1 cellular context compared by ENCODE assay signal in the genomic region with DNA sequence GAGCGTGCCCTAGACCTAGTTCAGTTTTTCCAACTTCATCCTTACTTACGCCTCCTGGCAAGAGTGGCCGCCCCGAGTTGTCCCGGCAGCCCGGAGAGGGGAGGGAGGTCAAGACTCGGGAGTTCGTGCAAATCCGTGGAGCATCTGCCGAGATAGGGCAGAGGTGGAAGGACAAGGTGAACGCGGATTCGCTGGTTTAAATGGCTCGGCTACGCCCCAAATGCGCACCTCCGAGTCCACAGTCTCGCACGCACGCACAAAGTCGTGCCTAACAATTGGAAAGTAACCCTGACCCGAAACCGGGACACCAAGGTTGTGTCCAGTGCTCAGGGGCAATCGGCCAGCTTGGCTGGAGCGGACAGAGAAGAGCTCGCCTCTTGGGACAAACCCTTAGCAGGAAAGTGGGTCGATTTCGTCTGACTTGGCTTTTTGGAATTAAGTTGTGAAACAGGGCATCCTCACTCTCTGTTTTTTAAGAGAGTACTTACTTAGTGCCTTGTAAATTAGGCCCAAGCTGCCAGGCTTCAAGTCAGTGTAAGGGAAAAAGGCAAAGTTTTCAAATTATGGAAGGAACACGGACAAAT.
TF ChIP-seq lines count a peak whose summit lies in the region.

No MANE protein-coding gene starts in this region.

TF ChIP-seq in GM12878, 131 proteins besides CTCF, POLR2A, EP300 and RAD21 (continued from another document):
- TF ChIP-seq, protein P1, sequence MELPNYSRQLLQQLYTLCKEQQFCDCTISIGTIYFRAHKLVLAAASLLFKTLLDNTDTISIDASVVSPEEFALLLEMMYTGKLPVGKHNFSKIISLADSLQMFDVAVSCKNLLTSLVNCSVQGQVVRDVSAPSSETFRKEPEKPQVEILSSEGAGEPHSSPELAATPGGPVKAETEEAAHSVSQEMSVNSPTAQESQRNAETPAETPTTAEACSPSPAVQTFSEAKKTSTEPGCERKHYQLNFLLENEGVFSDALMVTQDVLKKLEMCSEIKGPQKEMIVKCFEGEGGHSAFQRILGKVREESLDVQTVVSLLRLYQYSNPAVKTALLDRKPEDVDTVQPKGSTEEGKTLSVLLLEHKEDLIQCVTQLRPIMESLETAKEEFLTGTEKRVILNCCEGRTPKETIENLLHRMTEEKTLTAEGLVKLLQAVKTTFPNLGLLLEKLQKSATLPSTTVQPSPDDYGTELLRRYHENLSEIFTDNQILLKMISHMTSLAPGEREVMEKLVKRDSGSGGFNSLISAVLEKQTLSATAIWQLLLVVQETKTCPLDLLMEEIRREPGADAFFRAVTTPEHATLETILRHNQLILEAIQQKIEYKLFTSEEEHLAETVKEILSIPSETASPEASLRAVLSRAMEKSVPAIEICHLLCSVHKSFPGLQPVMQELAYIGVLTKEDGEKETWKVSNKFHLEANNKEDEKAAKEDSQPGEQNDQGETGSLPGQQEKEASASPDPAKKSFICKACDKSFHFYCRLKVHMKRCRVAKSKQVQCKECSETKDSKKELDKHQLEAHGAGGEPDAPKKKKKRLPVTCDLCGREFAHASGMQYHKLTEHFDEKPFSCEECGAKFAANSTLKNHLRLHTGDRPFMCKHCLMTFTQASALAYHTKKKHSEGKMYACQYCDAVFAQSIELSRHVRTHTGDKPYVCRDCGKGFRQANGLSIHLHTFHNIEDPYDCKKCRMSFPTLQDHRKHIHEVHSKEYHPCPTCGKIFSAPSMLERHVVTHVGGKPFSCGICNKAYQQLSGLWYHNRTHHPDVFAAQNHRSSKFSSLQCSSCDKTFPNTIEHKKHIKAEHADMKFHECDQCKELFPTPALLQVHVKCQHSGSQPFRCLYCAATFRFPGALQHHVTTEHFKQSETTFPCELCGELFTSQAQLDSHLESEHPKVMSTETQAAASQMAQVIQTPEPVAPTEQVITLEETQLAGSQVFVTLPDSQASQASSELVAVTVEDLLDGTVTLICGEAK (IDR thresholded peaks at IDR 0.05; ENCODE audit: borderline replicate concordance) = no peak; the same call in 1 of the 2 replicates
- no peak for TF ChIP-seq STAT3 (IDR thresholded peaks at IDR 0.05; ENCODE audit: low read depth, low read length)
- no peak for TF ChIP-seq MTA2 (IDR thresholded peaks at IDR 0.05; ENCODE audit: low read depth)
- TF ChIP-seq, protein P2, sequence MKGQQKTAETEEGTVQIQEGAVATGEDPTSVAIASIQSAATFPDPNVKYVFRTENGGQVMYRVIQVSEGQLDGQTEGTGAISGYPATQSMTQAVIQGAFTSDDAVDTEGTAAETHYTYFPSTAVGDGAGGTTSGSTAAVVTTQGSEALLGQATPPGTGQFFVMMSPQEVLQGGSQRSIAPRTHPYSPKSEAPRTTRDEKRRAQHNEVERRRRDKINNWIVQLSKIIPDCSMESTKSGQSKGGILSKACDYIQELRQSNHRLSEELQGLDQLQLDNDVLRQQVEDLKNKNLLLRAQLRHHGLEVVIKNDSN (IDR thresholded peaks at IDR 0.05; ENCODE audit: borderline replicate concordance, extremely low read length, insufficient read depth, low read depth, low read length) = no peak
- 0 out of 2 replicates have a peak, but pooled peaks have one; percentile 0 for TF ChIP-seq WRNIP1 (IDR thresholded peaks at IDR 0.05; ENCODE audit: borderline replicate concordance, low read depth, low read length)
- TF ChIP-seq CEBPB (IDR thresholded peaks at IDR 0.05; ENCODE audit: borderline replicate concordance in 1 of 2, low read depth in 2 of 2, low read length in 2 of 2) = no peak
- no peak for TF ChIP-seq TCF12 (IDR thresholded peaks at IDR 0.05; ENCODE audit: low read depth, low read length)
- TF ChIP-seq BCL11A (IDR thresholded peaks at IDR 0.05; ENCODE audit: low read depth, low read length) = peak; percentile 19; the same call in 1 of the 2 replicates
- TF ChIP-seq CBFB (IDR thresholded peaks at IDR 0.05; ENCODE audit: low read depth) = no peak
- TF ChIP-seq, protein P3, sequence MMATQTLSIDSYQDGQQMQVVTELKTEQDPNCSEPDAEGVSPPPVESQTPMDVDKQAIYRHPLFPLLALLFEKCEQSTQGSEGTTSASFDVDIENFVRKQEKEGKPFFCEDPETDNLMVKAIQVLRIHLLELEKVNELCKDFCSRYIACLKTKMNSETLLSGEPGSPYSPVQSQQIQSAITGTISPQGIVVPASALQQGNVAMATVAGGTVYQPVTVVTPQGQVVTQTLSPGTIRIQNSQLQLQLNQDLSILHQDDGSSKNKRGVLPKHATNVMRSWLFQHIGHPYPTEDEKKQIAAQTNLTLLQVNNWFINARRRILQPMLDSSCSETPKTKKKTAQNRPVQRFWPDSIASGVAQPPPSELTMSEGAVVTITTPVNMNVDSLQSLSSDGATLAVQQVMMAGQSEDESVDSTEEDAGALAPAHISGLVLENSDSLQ (IDR thresholded peaks at IDR 0.05) = no peak
- TF ChIP-seq MYC (IDR thresholded peaks at IDR 0.05; ENCODE audit: insufficient read depth, insufficient read length, insufficient replicate concordance, low read length, severe bottlenecking) = no peak
- peak; percentile 30; the same call in 1 of the 2 replicates for TF ChIP-seq MTA3 (IDR thresholded peaks at IDR 0.05; ENCODE audit: borderline replicate concordance, low read length)
